9 cellular contexts compared by ENCODE assay signal in genomic region chr1:52904590-52905375, GRCh38. TPM values are rescaled to one million over a fixed set of nuclear protein-coding genes. Genes with fewer than 3 reads are reported as not detected.
DNase-seq lines count a peak whose midpoint lies in the region; FAIRE-seq and TF ChIP-seq lines count a peak whose summit lies in the region.
"Had no signal": no experiment of that assay in that cellular context is flagged by ENCODE, and none has a peak within 500 bp of the region (broad histone marks: within the 10 kb centered on the region; RNA-seq: fewer than 3 reads in every experiment).

No MANE protein-coding gene starts in this region.

- H2BK5ac ChIP-seq in mesenchymal stem cell (ENCODE audit: low read depth, low read length, poor library complexity, severe bottlenecking): no peak overlapping the region

- no peak overlapping the region for H3K4me3 Mint-ChIP-seq in astrocyte (ENCODE audit: unreplicated experiment)
- H3K4me3 Mint-ChIP-seq: dendritic cell treated with granulocyte-macrophage colony-stimulating factor and Interleukin-4, amounts not matched to agents 40 ng/mL and 50 ng/mL, for 4 days had no signal

- H3K23ac ChIP-seq in mesenchymal stem cell (ENCODE audit: low read length in 2 of 2): no peak overlapping the region

- no peak overlapping the region for H3K9ac ChIP-seq in astrocyte (ENCODE audit: low read length)
- H3K9ac ChIP-seq in mesenchymal stem cell (ENCODE audit: low read length): no peak overlapping the region

- H3K36me3 Mint-ChIP-seq in astrocyte (ENCODE audit: low read depth, unreplicated experiment): no peaks in the 10 kb centered on the region

- peak overlapping the region; percentile 39 for H2BK120ac ChIP-seq in mesenchymal stem cell (ENCODE audit: low read depth, low read length)

- H3K27ac Mint-ChIP-seq in astrocyte (ENCODE audit: unreplicated experiment): no peak overlapping the region
- H3K27ac Mint-ChIP-seq: dendritic cell treated with granulocyte-macrophage colony-stimulating factor and Interleukin-4, amounts not matched to agents 40 ng/mL and 50 ng/mL, for 4 days had no signal

- H4K8ac ChIP-seq in mesenchymal stem cell (ENCODE audit: low read length): peak overlapping the region; percentile 3

- H3K4ac ChIP-seq in mesenchymal stem cell (ENCODE audit: low read depth in 1 of 2, low read length in 2 of 2): no peak overlapping the region

- H3K9me3 ChIP-seq in astrocyte (ENCODE audit: insufficient read depth, low read depth, low read length) (no peaks in the 10 kb centered on the region), mesenchymal stem cell (ENCODE audit: control insufficient read depth, low read length) (no peaks in the 10 kb centered on the region)

- H2AFZ ChIP-seq in astrocyte (ENCODE audit: low read depth, low read length) (no peak overlapping the region), mesenchymal stem cell (ENCODE audit: low read depth, low read length) (no peak overlapping the region)

- H2AK5ac ChIP-seq in mesenchymal stem cell (ENCODE audit: low read length, severe bottlenecking): no peak overlapping the region

- H3K14ac ChIP-seq in mesenchymal stem cell (ENCODE audit: low read length in 2 of 2): no peak overlapping the region

- peaks cover 6% of the 10 kb centered on the region for H3K27me3 Mint-ChIP-seq in astrocyte (ENCODE audit: low read depth, unreplicated experiment)
- H3K27me3 Mint-ChIP-seq: dendritic cell treated with granulocyte-macrophage colony-stimulating factor and Interleukin-4, amounts not matched to agents 40 ng/mL and 50 ng/mL, for 4 days had no signal

- H3K79me1 ChIP-seq in mesenchymal stem cell (replicated peaks; ENCODE audit: low read length, poor library complexity, severe bottlenecking): peaks cover 4% of the 10 kb centered on the region

- peak; percentile 51 for DNase-seq in AG08395 (ENCODE audit: low spot score)
- peak; percentile 81 for DNase-seq in GM13976 (ENCODE audit: low spot score)
- DNase-seq in NCI-H69 (lab: John Stamatoyannopoulos, UW): peak; percentile 49
- no peak for DNase-seq in astrocyte (ENCODE audit: low read depth)
- DNase-seq in mesenchymal stem cell: no peak
- no peak for DNase-seq in medulla oblongata (ENCODE audit: extremely low spot score)
- no peak for DNase-seq in GOT3 (lab: John Stamatoyannopoulos, UW)
- DNase-seq in stimulated activated naive CD4-positive, alpha-beta T cell treated with Interleukin-2 at 50 U/mL for 16 hours (lab: John Stamatoyannopoulos, UW): no peak

- no peaks in the 10 kb centered on the region for H3K27me3 ChIP-seq in astrocyte (ENCODE audit: insufficient read depth, low read length)
- H3K27me3 ChIP-seq in mesenchymal stem cell (ENCODE audit: control insufficient read depth in 1 of 2, insufficient read depth in 1 of 2, low read length in 2 of 2): no peaks in the 10 kb centered on the region

- peak overlapping the region; percentile 57 for H4K91ac ChIP-seq in mesenchymal stem cell (ENCODE audit: low read length)

- H3K36me3 ChIP-seq in astrocyte (ENCODE audit: insufficient read depth, low read length) (no peaks in the 10 kb centered on the region), mesenchymal stem cell (ENCODE audit: control insufficient read depth in 1 of 2, insufficient read depth in 2 of 2, low read depth in 1 of 2, low read length in 2 of 2) (peaks cover 7 to 17% of the 10 kb centered on the region in 2 experiments)

- H2BK15ac ChIP-seq in mesenchymal stem cell (ENCODE audit: low read depth, poor library complexity, severe bottlenecking): no peak overlapping the region

- H3K4me1 ChIP-seq in astrocyte (ENCODE audit: insufficient read depth, low read length) (no peaks in the 10 kb centered on the region), mesenchymal stem cell (ENCODE audit: control insufficient read depth, insufficient read depth, low read depth, low read length) (peaks cover 3% of the 10 kb centered on the region)

- TF ChIP-seq CTCF in GM13976 (IDR thresholded peaks at IDR 0.05; ENCODE audit: borderline replicate concordance, control extremely low read depth, extremely low read depth, insufficient read depth, missing control alignments) (no peak), astrocyte (IDR thresholded peaks at IDR 0.05; ENCODE audit: insufficient read depth, low read depth, low read length) (peak; percentile 34)

- in situ Hi-C loops in GM13976 (cut with MboI; ENCODE audit: low sequenced_read_pairs, unreplicated experiment): loop anchor here (25.0 kb wide), 1 partner anchor 283 kb away; the partner anchor contains the start of gene CPT2

- no peak overlapping the region for H3K4me2 ChIP-seq in astrocyte (ENCODE audit: low read length)
- no peak overlapping the region for H3K4me2 ChIP-seq in mesenchymal stem cell (ENCODE audit: low read length, poor library complexity, severe bottlenecking)

- H3K79me2 ChIP-seq in astrocyte (ENCODE audit: insufficient read depth, low read length): no peaks in the 10 kb centered on the region

- peaks cover 2% of the 10 kb centered on the region for H3K4me1 Mint-ChIP-seq in astrocyte (ENCODE audit: low read depth, unreplicated experiment)

- H3K4me3 ChIP-seq in astrocyte (ENCODE audit: insufficient read depth, low read depth, low read length): no peak overlapping the region
- H3K4me3 ChIP-seq in mesenchymal stem cell (ENCODE audit: insufficient read depth in 1 of 2, low read depth in 1 of 2, low read length in 2 of 2): no peak overlapping the region

- H3K27ac ChIP-seq in astrocyte (ENCODE audit: low read depth, low read length) (no peak overlapping the region), mesenchymal stem cell (ENCODE audit: low read length, poor library complexity, severe bottlenecking) (no peak overlapping the region)

- 75% methylated on average over 23 of the region's 23 CpGs for WGBS in mesenchymal stem cell

- H3K18ac ChIP-seq in mesenchymal stem cell (ENCODE audit: low read depth in 1 of 2, low read length in 2 of 2): peak overlapping the region in 1 of 2 experiments; percentile 67

- no peaks in the 10 kb centered on the region for H4K20me1 ChIP-seq in astrocyte (ENCODE audit: insufficient read depth, low read length)

- H2BK12ac ChIP-seq in mesenchymal stem cell (ENCODE audit: low read length in 2 of 2): no peak overlapping the region

- FAIRE-seq in astrocyte (lab: Jason Lieb, UNC): no peak

- H3K9me3 Mint-ChIP-seq in astrocyte (ENCODE audit: unreplicated experiment): no peaks in the 10 kb centered on the region
- H3K9me3 Mint-ChIP-seq: dendritic cell treated with granulocyte-macrophage colony-stimulating factor and Interleukin-4, amounts not matched to agents 40 ng/mL and 50 ng/mL, for 4 days had no signal

RNA-seq across cellular contexts. Expression of gene ECHDC2, which starts 16.8 kb away (rescaled TPM):
- total RNA-seq in astrocyte: 6.2 and 9.0 TPM in 2 replicates
- 55.9 TPM for polyA plus RNA-seq in mesenchymal stem cell (2013, experiment 1 of 2)
- 52.3 TPM for polyA plus RNA-seq in mesenchymal stem cell (2013, experiment 2 of 2)

RNA-seq across cellular contexts. Expression of gene SCP2, which starts 22.3 kb away (rescaled TPM):
- 89.8 and 93.2 TPM in 2 replicates for total RNA-seq in astrocyte
- polyA plus RNA-seq in mesenchymal stem cell (2013, experiment 1 of 2): 96.1 TPM
- 109 TPM for polyA plus RNA-seq in mesenchymal stem cell (2013, experiment 2 of 2)

Comparison
In these comparisons a context has a peak if more than half of its experiments do, and no peak if none do; other contexts are left out.
1. DNase-seq: peak in AG08395 (single experiment), GM13976 (single experiment) and NCI-H69 (single experiment); none in astrocyte (single experiment), mesenchymal stem cell (single experiment), medulla oblongata (single experiment), GOT3 (single experiment) and stimulated activated naive CD4-positive, alpha-beta T cell treated with Interleukin-2 at 50 U/mL for 16 hours (single experiment).